19 cellular contexts compared by ENCODE assay signal in the genomic region with DNA sequence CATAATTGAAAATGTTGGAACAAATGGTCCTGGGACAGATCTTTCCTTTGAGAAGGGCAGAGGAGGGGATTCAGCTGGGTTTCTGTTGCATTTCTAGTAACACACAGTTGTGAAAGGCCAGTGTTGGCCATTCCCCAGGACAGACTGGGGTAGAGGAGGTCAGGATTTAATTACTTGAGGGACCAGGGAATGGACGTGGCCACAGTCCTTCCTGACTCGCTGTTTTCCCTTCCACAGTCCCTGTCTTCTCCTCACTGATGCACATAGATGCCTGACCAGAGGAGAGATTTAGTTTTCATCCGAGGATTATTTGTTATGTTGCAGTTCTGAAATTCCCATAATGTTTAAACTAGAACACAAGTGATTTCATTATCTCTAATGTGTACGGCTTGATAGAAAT. TPM values are rescaled to one million over a fixed set of nuclear protein-coding genes. Genes with fewer than 3 reads are reported as not detected.
DNase-seq lines count a peak whose midpoint lies in the region; ATAC-seq and TF ChIP-seq lines count a peak whose summit lies in the region.
"Had no signal": no experiment of that assay in that cellular context is flagged by ENCODE, and none has a peak within 500 bp of the region (broad histone marks: within the 10 kb centered on the region; RNA-seq: fewer than 3 reads in every experiment).

No MANE protein-coding gene starts in this region.

- H3K27me3 ChIP-seq in adipocyte (replicated peaks; ENCODE audit: control insufficient read depth, insufficient read depth, low read length): no peaks in the 10 kb centered on the region
- H3K27me3 ChIP-seq: BE2C had no signal

- peaks cover 10% of the 10 kb centered on the region for H3K27me3 Mint-ChIP-seq in neural crest cell (ENCODE audit: low read depth)

- peak overlapping the region; percentile 28 for H3K27ac Mint-ChIP-seq in neural crest cell (ENCODE audit: unreplicated experiment)
- H3K27ac Mint-ChIP-seq: GM23338 had no signal

- peak; percentile 37 for DNase-seq in activated CD8-positive, alpha-beta memory T cell treated with anti-CD3 and anti-CD28 coated beads for 24 hours
- no peak for DNase-seq in activated CD8-positive, alpha-beta memory T cell treated with anti-CD3 and anti-CD28 coated beads, Interleukin-2, amount 50 U/mL, for 48 hours
- no peak for DNase-seq in adipocyte (ENCODE audit: low read depth)
- DNase-seq in neural crest cell (ENCODE audit: low read depth, low spot score): no peak
- no peak for DNase-seq in mucosa of gallbladder (ENCODE audit: low spot score)
- no peak for DNase-seq in NCI-H1694 (lab: John Stamatoyannopoulos, UW)
- DNase-seq: BE2C, EL, HCEC 1CT, NCI-H1092, NCI-H1436, NCI-H1930, PC-9, RPMI8226, SHP77 had no signal

- H3K4me3 ChIP-seq in adipocyte (ENCODE audit: low read length): peak overlapping the region; percentile 11
- H3K4me3 ChIP-seq: GM23338, PC-9 had no signal

- H3K36me3 Mint-ChIP-seq in neural crest cell (ENCODE audit: low read depth): no peaks in the 10 kb centered on the region

- H3K4me3 Mint-ChIP-seq in neural crest cell: no peak overlapping the region
- H3K4me3 Mint-ChIP-seq: GM23338 had no signal

- H3K9ac ChIP-seq in adipocyte (ENCODE audit: low read length): peak overlapping the region; percentile 29

- no peak for ATAC-seq in HG02981 (IDR thresholded peaks at IDR 0.05; ENCODE audit: unreplicated experiment)
- ATAC-seq: GM23338 had no signal

- TF ChIP-seq CTCF in neural crest cell (conservative IDR thresholded peaks at IDR 0.05): no peak

- H3K4me1 ChIP-seq in adipocyte (ENCODE audit: control insufficient read depth, insufficient read depth, low read length): peaks cover 19% of the 10 kb centered on the region
- H3K4me1 ChIP-seq: BE2C had no signal

- no peaks in the 10 kb centered on the region for H3K9me3 Mint-ChIP-seq in neural crest cell
- H3K9me3 Mint-ChIP-seq: GM23338 had no signal

- no peaks in the 10 kb centered on the region for H3K4me1 Mint-ChIP-seq in neural crest cell

- no peaks in the 10 kb centered on the region for H3K36me3 ChIP-seq in adipocyte (ENCODE audit: control insufficient read depth, insufficient read depth, low read length, severe bottlenecking)
- H3K36me3 ChIP-seq: BE2C had no signal

- no peaks in the 10 kb centered on the region for H3K9me3 ChIP-seq in adipocyte (ENCODE audit: control insufficient read depth, low read length)
- H3K9me3 ChIP-seq: BE2C had no signal

RNA-seq across cellular contexts. Expression of a gene that starts 25.2 kb away (rescaled TPM):
- total RNA-seq in neural crest cell: 33.2 and 36.6 TPM in 2 replicates
- total RNA-seq in mucosa of gallbladder: 21.8 TPM

RNA-seq across cellular contexts. Expression of a gene that starts 45.8 kb away (rescaled TPM):
- total RNA-seq in neural crest cell: 0.26 TPM in 1 of 2 replicates, not detected in the other
- total RNA-seq in mucosa of gallbladder: 328 TPM
- total RNA-seq: LHCN-M2, NCI-H460, PC-9 had no signal

Comparison
In these comparisons a context has a peak if more than half of its experiments do, and no peak if none do; other contexts are left out.
1. RNA of a gene that starts 45.8 kb away (total RNA-seq): 328 TPM in mucosa of gallbladder (single experiment); 0.26 TPM in neural crest cell; every median in the first group is over 100 times any median in the second.